ENCODE assay signal across 10 cellular contexts in genomic region chr17:58679263-58680037, GRCh38. TPM values are rescaled to one million over a fixed set of nuclear protein-coding genes. Genes with fewer than 3 reads are reported as not detected.
DNase-seq lines count a peak whose midpoint lies in the region; ATAC-seq, FAIRE-seq and TF ChIP-seq lines count a peak whose summit lies in the region.
"Had no signal": no experiment of that assay in that cellular context is flagged by ENCODE, and none has a peak within 500 bp of the region (broad histone marks: within the 10 kb centered on the region; RNA-seq: fewer than 3 reads in every experiment).

No MANE protein-coding gene starts in this region.

- BruUV-seq in K562 (replicated peaks; lab: Mats Ljungman, UMichigan), result TSS peak; percentile 100

- TF ChIP-seq POLR2A in GM19099 (IDR thresholded peaks at IDR 0.05; ENCODE audit: extremely low read depth, insufficient read length, low read depth) (peak; percentile 46), K562 (conservative IDR thresholded peaks at IDR 0.05) (peak; percentile 100)

- peak; percentile 52 for DNase-seq in NCI-H146 (lab: John Stamatoyannopoulos, UW)
- DNase-seq in K562 (ENCODE audit: extremely low read depth in 1 of 4, low spot score in 3 of 4), result peak; percentile 62 to 93 (median 75)
- DNase-seq in nucleus accumbens (lab: John Stamatoyannopoulos, UW), result no peak
- DNase-seq in stimulated activated naive CD4-positive, alpha-beta T cell treated with Interleukin-2 at 50 U/mL for 16 hours (lab: John Stamatoyannopoulos, UW), result no peak
- no peak for DNase-seq in pons (ENCODE audit: low spot score)
- DNase-seq: MG63 had no signal

- TF ChIP-seq CTCF in K562 (IDR thresholded peaks at IDR 0.05 in 2 of 3, conservative IDR thresholded peaks at IDR 0.05 in 1 of 3; ENCODE audit: insufficient read depth in 2 of 3, low read depth in 1 of 3, low read length in 3 of 3) (peak; percentile 14 to 33 (median 30); a peak in 2 of 6 replicates), neural cell (IDR thresholded peaks at IDR 0.05; ENCODE audit: poor library complexity, severe bottlenecking) (no peak)

- H3K27me3 ChIP-seq in K562 (ENCODE audit: control insufficient read depth in 2 of 2, insufficient read depth in 2 of 2, low read length in 2 of 2), result no peaks in the 10 kb centered on the region
- no peaks in the 10 kb centered on the region for H3K27me3 ChIP-seq in neural cell (ENCODE audit: insufficient read depth, low read depth, low read length)
- H3K27me3 ChIP-seq: MG63 had no signal

- H3K79me2 ChIP-seq in K562 (ENCODE audit: control insufficient read depth, insufficient read depth, low read length) (no peaks in the 10 kb centered on the region), neural cell (replicated peaks; ENCODE audit: insufficient read depth, low read length) (no peaks in the 10 kb centered on the region)

- peak overlapping the region in 1 of 2 experiments; percentile 80; a peak in 2 of 4 replicates for H3K9ac ChIP-seq in K562 (ENCODE audit: insufficient read depth in 1 of 2, low read depth in 2 of 2, low read length in 2 of 2)
- H3K9ac ChIP-seq in neural cell (ENCODE audit: low read length), result no peak overlapping the region

- peak overlapping the region; percentile 83 for H2AFZ ChIP-seq in K562 (ENCODE audit: low read depth, low read length)
- no peak overlapping the region for H2AFZ ChIP-seq in neural cell (ENCODE audit: low read depth, low read length)

- TF ChIP-seq RAD21 in K562 (CRISPR knock-in tag; conservative IDR thresholded peaks at IDR 0.05 in 1 of 2, IDR thresholded peaks at IDR 0.05 in 1 of 2) (peak; percentile 28 to 81; a peak in 3 of 4 replicates), neural cell (conservative IDR thresholded peaks at IDR 0.05) (no peak)

- TF ChIP-seq EP300 in K562 (IDR thresholded peaks at IDR 0.05; ENCODE audit: low read length) (peak; percentile 84), neural cell (conservative IDR thresholded peaks at IDR 0.05; ENCODE audit: poor library complexity, severe bottlenecking) (no peak)

- peaks cover 0 to 3% of the 10 kb centered on the region in 2 experiments; a peak in 2 of 5 replicates for H3K4me1 ChIP-seq in K562 (replicated peaks in 1 of 2; ENCODE audit: control insufficient read depth in 2 of 2, insufficient read depth in 2 of 2, low read length in 2 of 2)

- H3K27ac ChIP-seq in K562 (ENCODE audit: extremely low read depth, low read depth, low read length) (peak overlapping the region; percentile 92), neural cell (ENCODE audit: low read length) (no peak overlapping the region)
- H3K27ac ChIP-seq: epithelial cell of prostate had no signal

- H3K4me3 ChIP-seq in K562 (no peak overlapping the region), neural cell (ENCODE audit: low read length) (no peak overlapping the region)
- H3K4me3 ChIP-seq: MG63 had no signal

- WGBS in K562 (ENCODE audit: insufficient coverage, low coverage, missing lambda C conversion rate), result 0% methylated on average over 12 of the region's 12 CpGs

- intact Hi-C loops in K562 (cut with micrococcal nuclease), result loop anchor here (1.0 to 10.0 kb wide), 5 partner anchors 12 to 161 kb away; no protein-coding TSS in a partner anchor

- POLR2A ChIA-PET in K562 (lab: Yijun Ruan, JAX), result interaction anchor here (0.5 to 4.9 kb wide), 30 partner anchors 9 to 474 kb away, joined by 3 to 97 read pairs (median 4); partner anchors contain the start of genes RAD51C and TEX14

- ATAC-seq in K562 (peak; percentile 96), GM21825 (IDR thresholded peaks at IDR 0.05; ENCODE audit: unreplicated experiment) (no peak)

- no peaks in the 10 kb centered on the region for H3K9me2 ChIP-seq in neural cell (ENCODE audit: insufficient read depth, low read length)

- no peaks in the 10 kb centered on the region for H3K36me3 ChIP-seq in K562 (ENCODE audit: control insufficient read depth, insufficient read depth, low read length)
- H3K36me3 ChIP-seq in neural cell (ENCODE audit: insufficient read depth, low read length), result no peaks in the 10 kb centered on the region
- H3K36me3 ChIP-seq: MG63 had no signal

- no peaks in the 10 kb centered on the region for H4K20me1 ChIP-seq in K562 (replicated peaks; ENCODE audit: control insufficient read depth, insufficient read depth, low read length)
- H4K20me1 ChIP-seq in neural cell (ENCODE audit: insufficient read depth), result no peaks in the 10 kb centered on the region

- H3K9me1 ChIP-seq in K562 (ENCODE audit: control insufficient read depth, insufficient read depth, low read length), result no peaks in the 10 kb centered on the region

- CTCF ChIA-PET in K562 (lab: Yijun Ruan, JAX; ENCODE audit: low intra/inter-chr PET ratio), result no interaction called here

- H3F3A ChIP-seq in neural cell (ENCODE audit: insufficient read depth, low read length, poor library complexity, severe bottlenecking), result no peaks in the 10 kb centered on the region

- in situ Hi-C loops in K562 (cut with MboI), result loop anchor here (10.0 kb wide), 1 partner anchor 1245 kb away; no protein-coding TSS in a partner anchor

- peak overlapping the region; percentile 47; the same call in 1 of the 2 replicates for H3K4me2 ChIP-seq in K562 (ENCODE audit: insufficient read depth, low read length)
- H3K4me2 ChIP-seq in neural cell (ENCODE audit: low read length), result no peak overlapping the region

- FAIRE-seq in K562 (lab: Jason Lieb, UNC), result peak; percentile 89

- no peaks in the 10 kb centered on the region for H3K9me3 ChIP-seq in K562 (replicated peaks; ENCODE audit: control insufficient read depth, insufficient read depth, low read depth, low read length)
- no peaks in the 10 kb centered on the region for H3K9me3 ChIP-seq in neural cell (ENCODE audit: low read length)
- H3K9me3 ChIP-seq: MG63 had no signal

TF ChIP-seq in K562, 482 proteins besides CTCF, POLR2A, EP300 and RAD21 (continues in another document):
- TF ChIP-seq ELK3 (CRISPR knock-in tag; IDR thresholded peaks at IDR 0.05), result peak; percentile 99
- TF ChIP-seq TCF3 (CRISPR knock-in tag; IDR thresholded peaks at IDR 0.05), result peak; percentile 48

TF ChIP-seq in neural cell, 6 proteins besides CTCF, POLR2A, EP300 and RAD21 (continues in another document):
- TF ChIP-seq SMC3 (conservative IDR thresholded peaks at IDR 0.05; ENCODE audit: poor library complexity), result no peak
- no peak for TF ChIP-seq TAF1 (IDR thresholded peaks at IDR 0.05; ENCODE audit: low read depth)
- TF ChIP-seq POLR2AphosphoS5 (IDR thresholded peaks at IDR 0.05), result peak; percentile 18

RNA-seq across cellular contexts. Expression of gene TEX14, which starts 12.4 kb away (rescaled TPM):
- total RNA-seq in K562 (2011; cell fraction: chromatin; rRNA removed; ENCODE audit: low replicate concordance), result 0.25 and 0.42 TPM in 2 replicates
- 0.13 and 0.17 TPM in 2 replicates for total RNA-seq in K562 (2011; cell fraction: nucleolus; rRNA removed)
- 0.15 and 0.29 TPM in 2 replicates for total RNA-seq in K562 (2011; cell fraction: nucleoplasm; rRNA removed)
- total RNA-seq in K562 (2014; rRNA removed) (0.04 and 0.05 TPM in 2 replicates), K562 (2014; rRNA removed; fragmentation: Illumina TruSeq; extraction: Trizol) (0.06 and 0.11 TPM in 2 replicates), K562 (2015; rRNA removed; fragmentation: Illumina TruSeq; extraction: Trizol) (0.04 TPM in 1 of 2 replicates, not detected in the other), K562 (2021) (0.09 and 0.18 TPM in 2 replicates)
- polyA plus RNA-seq in K562 (2011; rRNA removed) (0.06 and 0.27 TPM in 2 replicates), K562 (2014; fragmentation: Illumina TruSeq; extraction: Trizol) (0.06 and 0.12 TPM in 2 replicates), K562 (2014; fragmentation: Nextera tagmentation; extraction: Ambion mirVana) (under 1 TPM; 0.10 to 0.11 TPM), K562 (2014; rRNA removed) (0.05 TPM in 2 replicates), neural cell (0.90 and 1.4 TPM in 2 replicates)
- 0.06 and 0.40 TPM in 2 replicates for polyA plus RNA-seq in K562 (2011; cell fraction: cytosol; rRNA removed)
- 0.34 and 0.56 TPM in 2 replicates for polyA plus RNA-seq in K562 (2011; cell fraction: nucleus; rRNA removed)
- 0.10 and 0.12 TPM in 2 replicates for polyA plus RNA-seq in K562 (2012)
- polyA minus RNA-seq in K562 (2011; rRNA and poly(A)+ RNA removed), result 0.07 and 0.24 TPM in 2 replicates
- not detected in 2 replicates for polyA minus RNA-seq in K562 (2011; cell fraction: cytosol; rRNA and poly(A)+ RNA removed)
- under 0.01 and 0.22 TPM in 2 replicates for polyA minus RNA-seq in K562 (2011; cell fraction: nucleus; rRNA and poly(A)+ RNA removed)
- polyA minus RNA-seq in neural cell, result 0.69 and 0.97 TPM in 2 replicates

RNA-seq across cellular contexts. Expression of gene RAD51C, which starts 13.0 kb away (rescaled TPM):
- total RNA-seq in K562 (2011; cell fraction: chromatin; rRNA removed; ENCODE audit: low replicate concordance), result 78.3 and 96.4 TPM in 2 replicates
- total RNA-seq in K562 (2011; cell fraction: nucleolus; rRNA removed), result 44.3 and 51.4 TPM in 2 replicates
- total RNA-seq in K562 (2011; cell fraction: nucleoplasm; rRNA removed), result 69.1 and 82.0 TPM in 2 replicates
- total RNA-seq in K562 (2014; rRNA removed) (66.4 and 103 TPM in 2 replicates), K562 (2014; rRNA removed; fragmentation: Illumina TruSeq; extraction: Trizol) (126 and 145 TPM in 2 replicates), K562 (2015; rRNA removed; fragmentation: Illumina TruSeq; extraction: Trizol) (96.1 and 106 TPM in 2 replicates), K562 (2021) (93.9 and 96.9 TPM in 2 replicates)
- polyA plus RNA-seq in K562 (2011; rRNA removed) (107 and 137 TPM in 2 replicates), K562 (2014; fragmentation: Illumina TruSeq; extraction: Trizol) (113 and 135 TPM in 2 replicates), K562 (2014; fragmentation: Nextera tagmentation; extraction: Ambion mirVana) (100 to 1,000 TPM; 341 TPM), K562 (2014; rRNA removed) (148 and 161 TPM in 2 replicates), neural cell (17.8 and 25.1 TPM in 2 replicates)
- 31.3 and 56.4 TPM in 2 replicates for polyA plus RNA-seq in K562 (2011; cell fraction: cytosol; rRNA removed)
- polyA plus RNA-seq in K562 (2011; cell fraction: nucleus; rRNA removed), result 29.6 and 40.6 TPM in 2 replicates
- 89.2 and 109 TPM in 2 replicates for polyA plus RNA-seq in K562 (2012)
- 107 and 123 TPM in 2 replicates for polyA minus RNA-seq in K562 (2011; rRNA and poly(A)+ RNA removed)
- polyA minus RNA-seq in K562 (2011; cell fraction: cytosol; rRNA and poly(A)+ RNA removed), result 22.2 and 30.0 TPM in 2 replicates
- 33.3 and 62.1 TPM in 2 replicates for polyA minus RNA-seq in K562 (2011; cell fraction: nucleus; rRNA and poly(A)+ RNA removed)
- 14.2 and 15.6 TPM in 2 replicates for polyA minus RNA-seq in neural cell

Comparison
In these comparisons a context has a peak if more than half of its experiments do, and no peak if none do; other contexts are left out.
1. DNase-seq: peak in NCI-H146 (single experiment) and K562 (4 of 4); none in nucleus accumbens (0 of 56), stimulated activated naive CD4-positive, alpha-beta T cell treated with Interleukin-2 at 50 U/mL for 16 hours (single experiment) and pons (single experiment).